In the genomic region with DNA sequence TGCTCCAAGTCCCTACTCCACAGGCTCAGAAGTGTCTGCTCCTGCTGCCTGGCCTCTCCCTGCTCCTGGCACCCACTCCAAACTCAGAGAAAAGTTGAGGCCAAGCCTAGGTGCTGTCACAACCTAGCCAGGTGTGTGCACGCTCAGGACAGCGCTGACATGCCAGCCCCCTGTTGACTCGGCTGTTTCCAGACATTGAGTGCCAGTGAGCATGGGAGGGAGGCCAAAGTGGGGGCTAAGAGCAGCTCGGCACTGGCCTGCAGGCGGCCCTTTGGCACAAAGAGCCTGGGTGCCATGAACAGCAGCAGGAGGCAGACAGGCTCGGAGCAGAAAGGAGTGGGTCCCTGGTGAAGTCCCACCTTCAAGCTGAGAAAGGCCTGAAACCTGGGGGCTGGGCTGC, we compare ENCODE assay signal across 24 cellular contexts.
DNase-seq lines count a peak whose midpoint lies in the region; ATAC-seq, FAIRE-seq and TF ChIP-seq lines count a peak whose summit lies in the region.
"Had no signal": no experiment of that assay in that cellular context is flagged by ENCODE, and none has a peak within 500 bp of the region (broad histone marks: within the 10 kb centered on the region; RNA-seq: fewer than 3 reads in every experiment).

No MANE protein-coding gene starts in this region.

- H2AFZ ChIP-seq in neuronal stem cell (ENCODE audit: low read length): no peak overlapping the region

- no peak for ATAC-seq in stimulated activated effector memory CD8-positive, alpha-beta T cell treated with anti-CD3 and anti-CD28 coated beads, Interleukin-12 subunit alpha, Interleukin-12 subunit beta, amount 100 ng/mL, for 72 hours
- ATAC-seq in aorta (ENCODE audit: low FRiP score) (peak; percentile 24), GM19351 (IDR thresholded peaks at IDR 0.05; ENCODE audit: unreplicated experiment) (no peak)
- ATAC-seq: GM12878 had no signal

- peaks cover 39% of the 10 kb centered on the region for H3K36me3 Mint-ChIP-seq in stimulated activated effector memory CD8-positive, alpha-beta T cell treated with anti-CD3 and anti-CD28 coated beads, Interleukin-12 subunit alpha, Interleukin-12 subunit beta, amount 100 ng/mL, for 72 hours

- no peak overlapping the region for H2BK5ac ChIP-seq in neuronal stem cell (ENCODE audit: low read length)

- H3K79me1 ChIP-seq in neuronal stem cell (ENCODE audit: low read depth, low read length): no peaks in the 10 kb centered on the region

- no peak overlapping the region for H3K4me3 ChIP-seq in neuronal stem cell (ENCODE audit: low read length in 2 of 2)
- no peak overlapping the region for H3K4me3 ChIP-seq in aorta (ENCODE audit: low read length in 2 of 2)
- no peak overlapping the region for H3K4me3 ChIP-seq in kidney (ENCODE audit: low read length in 2 of 2)
- H3K4me3 ChIP-seq: BLaER1, GM12878 had no signal

- H3K4me1 ChIP-seq in neuronal stem cell (ENCODE audit: control insufficient read depth in 2 of 2, insufficient read depth in 1 of 2, low read depth in 1 of 2, low read length in 2 of 2) (no peaks in the 10 kb centered on the region), aorta (ENCODE audit: control insufficient read depth in 1 of 2, insufficient read depth in 2 of 2, low read length in 2 of 2) (no peaks in the 10 kb centered on the region), kidney (ENCODE audit: control insufficient read depth in 1 of 2, insufficient read depth in 1 of 2, low read depth in 1 of 2, low read length in 2 of 2) (no peaks in the 10 kb centered on the region)
- H3K4me1 ChIP-seq: BE2C, BLaER1 had no signal

- peak overlapping the region; percentile 29 for H3K27ac Mint-ChIP-seq in stimulated activated effector memory CD8-positive, alpha-beta T cell treated with anti-CD3 and anti-CD28 coated beads, Interleukin-12 subunit alpha, Interleukin-12 subunit beta, amount 100 ng/mL, for 72 hours
- H3K27ac Mint-ChIP-seq: CD4-positive, CD25-positive, alpha-beta regulatory T cell had no signal

- no peak overlapping the region for H3K18ac ChIP-seq in neuronal stem cell (ENCODE audit: low read length)

- peak overlapping the region; percentile 48 for H4K8ac ChIP-seq in neuronal stem cell (ENCODE audit: low read depth, low read length)

- H2BK120ac ChIP-seq in neuronal stem cell (ENCODE audit: low read depth, low read length): no peak overlapping the region

- no peak overlapping the region for H3K4me3 Mint-ChIP-seq in stimulated activated effector memory CD8-positive, alpha-beta T cell treated with anti-CD3 and anti-CD28 coated beads, Interleukin-12 subunit alpha, Interleukin-12 subunit beta, amount 100 ng/mL, for 72 hours
- H3K4me3 Mint-ChIP-seq: CD14-positive monocyte; CD4-positive, alpha-beta memory T cell; CD4-positive, CD25-positive, alpha-beta regulatory T cell; CD8-positive, alpha-beta memory T cell had no signal

- H2BK15ac ChIP-seq in neuronal stem cell (ENCODE audit: low read length): no peak overlapping the region

- no peak overlapping the region for H3K14ac ChIP-seq in neuronal stem cell (ENCODE audit: low read length)

- H3K4me1 Mint-ChIP-seq in stimulated activated effector memory CD8-positive, alpha-beta T cell treated with anti-CD3 and anti-CD28 coated beads, Interleukin-12 subunit alpha, Interleukin-12 subunit beta, amount 100 ng/mL, for 72 hours: no peaks in the 10 kb centered on the region
- H3K4me1 Mint-ChIP-seq: CD14-positive monocyte had no signal

- no CpG with 5 or more reads among the region's 6 CpGs for WGBS in neuronal stem cell (ENCODE audit: extremely low coverage in 2 of 2, insufficient read length in 2 of 2, insufficient replicate concordance in 1 of 2), 2 donors
- 89 to 96% methylated on average over 6 of the region's 6 CpGs for WGBS in aorta, 2 donors

- no peak for DNase-seq in neuronal stem cell (ENCODE audit: low spot score)
- DNase-seq in stimulated activated effector memory CD8-positive, alpha-beta T cell treated with anti-CD3 and anti-CD28 coated beads, Interleukin-12 subunit alpha, Interleukin-12 subunit beta, amount 100 ng/mL, for 72 hours (ENCODE audit: low spot score in 2 of 2): no peak
- DNase-seq in aorta: peak in 1 of 2 donors; percentile 46
- DNase-seq in kidney: no peak
- DNase-seq: 8988T; BE2C; C1 segment of cervical spinal cord; CD4-positive, alpha-beta memory T cell; CD4-positive, CD25-positive, alpha-beta regulatory T cell; CD8-positive, alpha-beta memory T cell; COR-L47; DMS 273 treated with DMSO at 0.1 percent for 48 hours; DMS153; DMS79; EL; GDM1 had no signal

- H2AK5ac ChIP-seq in neuronal stem cell (ENCODE audit: low read depth, low read length): no peak overlapping the region

- H3K4ac ChIP-seq in neuronal stem cell (ENCODE audit: low read length): no peak overlapping the region

- H3K9ac ChIP-seq in neuronal stem cell (ENCODE audit: low read depth, low read length, poor library complexity): peak overlapping the region; percentile 12
- H3K9ac ChIP-seq in kidney (ENCODE audit: low read length in 2 of 2): no peak overlapping the region
- H3K9ac ChIP-seq: BLaER1 had no signal

- no peak overlapping the region for H3K23ac ChIP-seq in neuronal stem cell (ENCODE audit: low read depth, low read length, poor library complexity)

- FAIRE-seq in kidney (lab: Jason Lieb, UNC): no peak
- FAIRE-seq: A204.1, GM12878, GM12892, GM18507, GM19239 had no signal

- peaks cover 9 to 14% of the 10 kb centered on the region in 2 donors for H3K9me3 ChIP-seq in neuronal stem cell (replicated peaks in 1 of 2; ENCODE audit: control insufficient read depth in 2 of 2, insufficient read depth in 1 of 2, low read depth in 1 of 2, low read length in 2 of 2)
- H3K9me3 ChIP-seq in aorta (ENCODE audit: control insufficient read depth, low read length): no peaks in the 10 kb centered on the region
- H3K9me3 ChIP-seq in kidney (ENCODE audit: control insufficient read depth in 1 of 2, low read length in 2 of 2): no peaks in the 10 kb centered on the region

- H3K9me3 Mint-ChIP-seq in stimulated activated effector memory CD8-positive, alpha-beta T cell treated with anti-CD3 and anti-CD28 coated beads, Interleukin-12 subunit alpha, Interleukin-12 subunit beta, amount 100 ng/mL, for 72 hours: no peaks in the 10 kb centered on the region

- H2BK12ac ChIP-seq in neuronal stem cell (ENCODE audit: low read length): peak overlapping the region; percentile 6

- no peak for TF ChIP-seq CTCF in kidney (IDR thresholded peaks at IDR 0.05; ENCODE audit: borderline replicate concordance, extremely low read depth, insufficient read depth)

- no peak overlapping the region for H3K27ac ChIP-seq in neuronal stem cell (replicated peaks; ENCODE audit: low read length)
- no peak overlapping the region for H3K27ac ChIP-seq in aorta (ENCODE audit: low read depth in 1 of 2, low read length in 2 of 2)
- no peak overlapping the region for H3K27ac ChIP-seq in kidney (ENCODE audit: low read depth in 2 of 2, low read length in 2 of 2)
- H3K27ac ChIP-seq: BLaER1 had no signal

- intact Hi-C loops in aorta (cut with DNase I): no loop called here
- intact Hi-C loops in kidney (cut with DNase I): no loop called here

- H3K36me3 ChIP-seq in neuronal stem cell (replicated peaks in 1 of 2; ENCODE audit: control insufficient read depth in 2 of 2, insufficient read depth in 2 of 2, low read length in 2 of 2): no peaks in the 10 kb centered on the region
- H3K36me3 ChIP-seq in aorta (ENCODE audit: control insufficient read depth in 1 of 2, insufficient read depth in 2 of 2, low read length in 1 of 2): no peaks in the 10 kb centered on the region
- H3K36me3 ChIP-seq in kidney (ENCODE audit: control insufficient read depth in 1 of 2, insufficient read depth in 2 of 2, low read length in 2 of 2): no peaks in the 10 kb centered on the region
- H3K36me3 ChIP-seq: BE2C had no signal

- no peaks in the 10 kb centered on the region for H3K27me3 ChIP-seq in neuronal stem cell (ENCODE audit: control insufficient read depth in 3 of 3, insufficient read depth in 3 of 3, low read depth in 1 of 3, low read length in 3 of 3)
- no peaks in the 10 kb centered on the region for H3K27me3 ChIP-seq in aorta (ENCODE audit: control insufficient read depth in 1 of 2, insufficient read depth in 2 of 2, low read length in 1 of 2)
- H3K27me3 ChIP-seq: BE2C, BLaER1 had no signal

- no peak overlapping the region for H4K91ac ChIP-seq in neuronal stem cell (ENCODE audit: low read depth, low read length, poor library complexity)

- no peak overlapping the region for H3K4me2 ChIP-seq in neuronal stem cell (ENCODE audit: insufficient read depth, low read length, poor library complexity, severe bottlenecking)
- H3K4me2 ChIP-seq: BLaER1 had no signal
